1 cellular context compared by ENCODE assay signal in the genomic region with DNA sequence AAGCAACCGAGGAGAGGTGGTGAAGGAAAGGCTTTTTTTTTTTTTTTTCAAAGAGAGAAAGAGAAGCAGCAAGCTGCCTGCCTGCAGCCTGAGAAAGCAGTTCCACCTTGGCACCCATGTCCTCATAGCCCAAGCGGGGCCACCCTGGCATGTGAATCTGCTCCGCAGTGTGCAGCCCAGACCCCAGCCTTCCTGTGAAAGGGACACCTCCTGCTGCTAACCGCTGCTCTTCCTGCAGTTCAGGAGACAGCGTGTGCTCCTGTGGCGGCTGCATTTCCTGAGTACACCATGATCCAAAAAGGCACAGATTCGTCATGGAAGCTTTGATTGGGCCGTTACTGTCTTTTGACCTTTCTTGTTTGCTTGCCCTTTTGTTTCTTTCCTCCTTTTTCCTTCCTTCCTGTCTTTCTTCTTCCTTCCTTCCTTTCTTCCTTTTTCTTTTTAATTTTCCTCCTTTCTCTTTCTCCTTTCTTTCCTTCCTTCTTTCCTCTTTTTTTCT.
A peak's percentile ranks its signal among the peaks of the same experiment; 100 is the strongest.
TF ChIP-seq lines count a peak whose summit lies in the region.

No MANE protein-coding gene starts in this region.

TF ChIP-seq in K562, 482 proteins besides CTCF, POLR2A, EP300 and RAD21:
- TF ChIP-seq KDM1A (IDR thresholded peaks at IDR 0.05), result peak in 1 of 2 experiments; percentile 19; a peak in 1 of 4 replicates
- peak; percentile 40; the same call in 1 of the 2 replicates for TF ChIP-seq SMAD4 (CRISPR knock-in tag; conservative IDR thresholded peaks at IDR 0.05)
- no peak for TF ChIP-seq ETV5 (CRISPR knock-in tag; IDR thresholded peaks at IDR 0.05; ENCODE audit: low read depth)
- TF ChIP-seq, protein P1, sequence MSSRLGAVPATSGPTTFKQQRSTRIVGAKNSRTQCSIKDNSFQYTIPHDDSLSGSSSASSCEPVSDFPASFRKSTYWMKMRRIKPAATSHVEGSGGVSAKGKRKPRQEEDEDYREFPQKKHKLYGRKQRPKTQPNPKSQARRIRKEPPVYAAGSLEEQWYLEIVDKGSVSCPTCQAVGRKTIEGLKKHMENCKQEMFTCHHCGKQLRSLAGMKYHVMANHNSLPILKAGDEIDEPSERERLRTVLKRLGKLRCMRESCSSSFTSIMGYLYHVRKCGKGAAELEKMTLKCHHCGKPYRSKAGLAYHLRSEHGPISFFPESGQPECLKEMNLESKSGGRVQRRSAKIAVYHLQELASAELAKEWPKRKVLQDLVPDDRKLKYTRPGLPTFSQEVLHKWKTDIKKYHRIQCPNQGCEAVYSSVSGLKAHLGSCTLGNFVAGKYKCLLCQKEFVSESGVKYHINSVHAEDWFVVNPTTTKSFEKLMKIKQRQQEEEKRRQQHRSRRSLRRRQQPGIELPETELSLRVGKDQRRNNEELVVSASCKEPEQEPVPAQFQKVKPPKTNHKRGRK (tag; IDR thresholded peaks at IDR 0.05), result peak; percentile 93
- TF ChIP-seq, protein P2, sequence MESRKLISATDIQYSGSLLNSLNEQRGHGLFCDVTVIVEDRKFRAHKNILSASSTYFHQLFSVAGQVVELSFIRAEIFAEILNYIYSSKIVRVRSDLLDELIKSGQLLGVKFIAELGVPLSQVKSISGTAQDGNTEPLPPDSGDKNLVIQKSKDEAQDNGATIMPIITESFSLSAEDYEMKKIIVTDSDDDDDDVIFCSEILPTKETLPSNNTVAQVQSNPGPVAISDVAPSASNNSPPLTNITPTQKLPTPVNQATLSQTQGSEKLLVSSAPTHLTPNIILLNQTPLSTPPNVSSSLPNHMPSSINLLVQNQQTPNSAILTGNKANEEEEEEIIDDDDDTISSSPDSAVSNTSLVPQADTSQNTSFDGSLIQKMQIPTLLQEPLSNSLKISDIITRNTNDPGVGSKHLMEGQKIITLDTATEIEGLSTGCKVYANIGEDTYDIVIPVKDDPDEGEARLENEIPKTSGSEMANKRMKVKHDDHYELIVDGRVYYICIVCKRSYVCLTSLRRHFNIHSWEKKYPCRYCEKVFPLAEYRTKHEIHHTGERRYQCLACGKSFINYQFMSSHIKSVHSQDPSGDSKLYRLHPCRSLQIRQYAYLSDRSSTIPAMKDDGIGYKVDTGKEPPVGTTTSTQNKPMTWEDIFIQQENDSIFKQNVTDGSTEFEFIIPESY (CRISPR knock-in tag; IDR thresholded peaks at IDR 0.05), result peak; percentile 67
- no peak for TF ChIP-seq XRCC5 (IDR thresholded peaks at IDR 0.05; ENCODE audit: low read depth, low read length)
